Comparison of ENCODE assay signal across 8 cellular contexts in the genomic region with DNA sequence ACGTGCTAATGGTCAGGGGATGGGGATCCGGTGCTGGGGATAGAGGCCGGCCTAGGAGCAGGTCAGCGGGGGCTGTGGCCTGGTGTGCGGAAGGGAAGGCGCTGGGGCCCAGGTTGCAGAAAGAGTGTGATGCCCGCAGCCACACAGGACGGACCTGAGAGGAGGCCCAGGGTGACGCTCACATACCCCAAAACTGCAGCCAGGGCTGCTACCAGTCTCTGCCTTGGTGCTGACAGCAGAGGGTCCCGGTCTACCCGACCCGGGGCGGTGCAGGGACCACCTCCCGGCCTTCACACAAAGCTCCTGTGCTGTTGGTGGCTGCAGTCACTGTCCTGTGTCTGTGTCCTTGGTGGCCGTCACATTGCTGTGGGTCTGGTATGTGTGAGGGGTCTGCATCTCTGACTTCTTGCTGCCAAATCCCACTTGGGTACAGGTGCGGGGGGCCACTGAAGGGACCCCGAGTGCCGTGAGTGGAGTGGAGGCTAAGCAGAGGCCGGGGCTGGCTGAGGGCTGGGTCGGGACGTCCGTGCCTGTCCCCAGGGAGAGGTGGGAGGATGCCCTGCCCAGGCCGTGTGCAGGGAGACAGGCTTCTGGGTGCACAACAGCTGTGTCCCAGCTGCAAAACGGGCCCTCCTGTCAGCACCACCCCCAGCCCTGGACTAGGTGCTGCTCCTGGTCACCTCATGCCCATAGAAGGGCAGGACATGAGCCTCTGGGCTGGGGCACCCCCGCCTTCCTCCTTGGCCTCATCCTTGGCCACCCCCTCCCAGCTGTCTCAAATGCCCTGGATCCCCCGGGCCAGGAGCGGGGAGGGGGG. TPM values are rescaled to one million over a fixed set of nuclear protein-coding genes. Genes with fewer than 3 reads are reported as not detected.
A peak's percentile ranks its signal among the peaks of the same experiment; 100 is the strongest.
DNase-seq lines count a peak whose midpoint lies in the region; ATAC-seq and TF ChIP-seq lines count a peak whose summit lies in the region.

No MANE protein-coding gene starts in this region.

- no peak overlapping the region for H3K27ac Mint-ChIP-seq in Calu3 (ENCODE audit: unreplicated experiment)

- H3K27ac ChIP-seq in mucosa of rectum (ENCODE audit: low read depth in 2 of 2, low read length in 2 of 2) = peak overlapping the region in 1 of 2 donors; percentile 84

- peaks cover 15% of the 10 kb centered on the region for H3K27me3 Mint-ChIP-seq in Calu3 (ENCODE audit: unreplicated experiment)

- no peaks in the 10 kb centered on the region for H3K36me3 ChIP-seq in mucosa of rectum (ENCODE audit: control insufficient read depth in 2 of 2, insufficient read depth in 2 of 2, low read length in 2 of 2)

- DNase-seq in Calu3 (no peak), DMS153 (lab: John Stamatoyannopoulos, UW) (no peak), COLO668 (lab: John Stamatoyannopoulos, UW; ENCODE audit: unreplicated experiment) (no peak)
- no peak for DNase-seq in central memory CD4-positive, alpha-beta T cell

- intact Hi-C loops in Calu3 (cut with micrococcal nuclease; ENCODE audit: unreplicated experiment) = no loop called here

- H3K4me3 Mint-ChIP-seq in Calu3 (ENCODE audit: low read depth, unreplicated experiment) = no peak overlapping the region

- ATAC-seq in GM21381 (IDR thresholded peaks at IDR 0.05; ENCODE audit: unreplicated experiment) = peak; percentile 16
- peak; percentile 10 for ATAC-seq in HG03521 (IDR thresholded peaks at IDR 0.05; ENCODE audit: unreplicated experiment)

- no peaks in the 10 kb centered on the region for H3K9me3 ChIP-seq in mucosa of rectum (ENCODE audit: control insufficient read depth in 2 of 2, low read length in 2 of 2)

- H3K36me3 Mint-ChIP-seq in Calu3 (ENCODE audit: insufficient read depth, unreplicated experiment) = no peaks in the 10 kb centered on the region

- CTCF ChIA-PET in Calu3 (lab: Charles Lee) = no interaction called here

- H3K4me1 ChIP-seq in mucosa of rectum (ENCODE audit: control insufficient read depth in 2 of 2, insufficient read depth in 2 of 2, low read length in 2 of 2) = peaks cover 9 to 27% of the 10 kb centered on the region in 2 donors

- H3K4me1 Mint-ChIP-seq in Calu3 (ENCODE audit: low read depth, unreplicated experiment) = no peaks in the 10 kb centered on the region

- H3K9me3 Mint-ChIP-seq in Calu3 (ENCODE audit: low read depth, unreplicated experiment) = no peaks in the 10 kb centered on the region

- no TSS peak for BruUV-seq in Calu3 (replicated peaks; lab: Mats Ljungman, UMichigan)

- H3K4me3 ChIP-seq in GM12875 (ENCODE audit: low read depth, low read length) (peak overlapping the region; percentile 96), mucosa of rectum (ENCODE audit: low read length in 2 of 2) (peak overlapping the region; percentile 55 to 72)

- peak overlapping the region; percentile 34 to 52 for H3K9ac ChIP-seq in mucosa of rectum (ENCODE audit: low read depth in 1 of 2, low read length in 2 of 2)

- no peaks in the 10 kb centered on the region for H3K27me3 ChIP-seq in mucosa of rectum (ENCODE audit: control insufficient read depth in 2 of 2, insufficient read depth in 2 of 2, low read length in 2 of 2)

- TF ChIP-seq CTCF in GM12875 (IDR thresholded peaks at IDR 0.05; ENCODE audit: borderline replicate concordance, insufficient read depth, low read depth, low read length) = no peak
- TF ChIP-seq CTCF in Calu3 (IDR thresholded peaks at IDR 0.05; ENCODE audit: unreplicated experiment) = no peak

RNA-seq across cellular contexts. Expression of a gene that starts 1.5 kb away (rescaled TPM):
- not detected in 2 replicates for total RNA-seq in Calu3 (2022)

RNA-seq across cellular contexts. Expression of a gene that starts 15.6 kb away (rescaled TPM):
- total RNA-seq in Calu3 (2022) = 1.3 and 1.4 TPM in 2 replicates

RNA-seq across cellular contexts. Expression of a gene that starts 19.6 kb away (rescaled TPM):
- total RNA-seq in Calu3 (2022) = 5.8 and 7.1 TPM in 2 replicates

RNA-seq across cellular contexts. Expression of a gene that starts 37.4 kb away (rescaled TPM):
- not detected in 2 replicates for total RNA-seq in Calu3 (2022)
